1 cellular context compared by ENCODE assay signal in the genomic region with DNA sequence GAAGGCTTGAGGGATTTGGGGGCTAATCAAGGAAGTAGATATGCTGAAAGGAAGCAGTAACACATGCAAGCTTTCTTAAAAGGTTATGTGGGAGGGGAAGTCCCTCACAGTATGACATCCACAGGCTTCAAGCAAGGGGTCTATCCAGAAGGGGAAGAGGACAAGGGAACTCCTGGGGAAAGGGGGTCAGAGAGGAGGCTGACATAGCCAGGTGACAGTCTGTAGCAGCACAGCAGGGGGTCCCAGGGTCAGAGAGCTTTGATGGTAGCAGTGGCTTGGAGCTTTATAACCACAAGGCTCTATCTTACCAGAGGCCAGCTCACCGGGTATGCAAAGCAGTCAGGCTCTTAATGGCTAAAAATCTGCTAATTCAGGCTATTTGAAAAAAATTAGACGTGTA.
A peak's percentile ranks its signal among the peaks of the same experiment; 100 is the strongest.
TF ChIP-seq lines count a peak whose summit lies in the region.

No MANE protein-coding gene starts in this region.

TF ChIP-seq in GM23338, 12 proteins besides CTCF, POLR2A, EP300 and RAD21 (continued from another document):
- TF ChIP-seq, protein P1, sequence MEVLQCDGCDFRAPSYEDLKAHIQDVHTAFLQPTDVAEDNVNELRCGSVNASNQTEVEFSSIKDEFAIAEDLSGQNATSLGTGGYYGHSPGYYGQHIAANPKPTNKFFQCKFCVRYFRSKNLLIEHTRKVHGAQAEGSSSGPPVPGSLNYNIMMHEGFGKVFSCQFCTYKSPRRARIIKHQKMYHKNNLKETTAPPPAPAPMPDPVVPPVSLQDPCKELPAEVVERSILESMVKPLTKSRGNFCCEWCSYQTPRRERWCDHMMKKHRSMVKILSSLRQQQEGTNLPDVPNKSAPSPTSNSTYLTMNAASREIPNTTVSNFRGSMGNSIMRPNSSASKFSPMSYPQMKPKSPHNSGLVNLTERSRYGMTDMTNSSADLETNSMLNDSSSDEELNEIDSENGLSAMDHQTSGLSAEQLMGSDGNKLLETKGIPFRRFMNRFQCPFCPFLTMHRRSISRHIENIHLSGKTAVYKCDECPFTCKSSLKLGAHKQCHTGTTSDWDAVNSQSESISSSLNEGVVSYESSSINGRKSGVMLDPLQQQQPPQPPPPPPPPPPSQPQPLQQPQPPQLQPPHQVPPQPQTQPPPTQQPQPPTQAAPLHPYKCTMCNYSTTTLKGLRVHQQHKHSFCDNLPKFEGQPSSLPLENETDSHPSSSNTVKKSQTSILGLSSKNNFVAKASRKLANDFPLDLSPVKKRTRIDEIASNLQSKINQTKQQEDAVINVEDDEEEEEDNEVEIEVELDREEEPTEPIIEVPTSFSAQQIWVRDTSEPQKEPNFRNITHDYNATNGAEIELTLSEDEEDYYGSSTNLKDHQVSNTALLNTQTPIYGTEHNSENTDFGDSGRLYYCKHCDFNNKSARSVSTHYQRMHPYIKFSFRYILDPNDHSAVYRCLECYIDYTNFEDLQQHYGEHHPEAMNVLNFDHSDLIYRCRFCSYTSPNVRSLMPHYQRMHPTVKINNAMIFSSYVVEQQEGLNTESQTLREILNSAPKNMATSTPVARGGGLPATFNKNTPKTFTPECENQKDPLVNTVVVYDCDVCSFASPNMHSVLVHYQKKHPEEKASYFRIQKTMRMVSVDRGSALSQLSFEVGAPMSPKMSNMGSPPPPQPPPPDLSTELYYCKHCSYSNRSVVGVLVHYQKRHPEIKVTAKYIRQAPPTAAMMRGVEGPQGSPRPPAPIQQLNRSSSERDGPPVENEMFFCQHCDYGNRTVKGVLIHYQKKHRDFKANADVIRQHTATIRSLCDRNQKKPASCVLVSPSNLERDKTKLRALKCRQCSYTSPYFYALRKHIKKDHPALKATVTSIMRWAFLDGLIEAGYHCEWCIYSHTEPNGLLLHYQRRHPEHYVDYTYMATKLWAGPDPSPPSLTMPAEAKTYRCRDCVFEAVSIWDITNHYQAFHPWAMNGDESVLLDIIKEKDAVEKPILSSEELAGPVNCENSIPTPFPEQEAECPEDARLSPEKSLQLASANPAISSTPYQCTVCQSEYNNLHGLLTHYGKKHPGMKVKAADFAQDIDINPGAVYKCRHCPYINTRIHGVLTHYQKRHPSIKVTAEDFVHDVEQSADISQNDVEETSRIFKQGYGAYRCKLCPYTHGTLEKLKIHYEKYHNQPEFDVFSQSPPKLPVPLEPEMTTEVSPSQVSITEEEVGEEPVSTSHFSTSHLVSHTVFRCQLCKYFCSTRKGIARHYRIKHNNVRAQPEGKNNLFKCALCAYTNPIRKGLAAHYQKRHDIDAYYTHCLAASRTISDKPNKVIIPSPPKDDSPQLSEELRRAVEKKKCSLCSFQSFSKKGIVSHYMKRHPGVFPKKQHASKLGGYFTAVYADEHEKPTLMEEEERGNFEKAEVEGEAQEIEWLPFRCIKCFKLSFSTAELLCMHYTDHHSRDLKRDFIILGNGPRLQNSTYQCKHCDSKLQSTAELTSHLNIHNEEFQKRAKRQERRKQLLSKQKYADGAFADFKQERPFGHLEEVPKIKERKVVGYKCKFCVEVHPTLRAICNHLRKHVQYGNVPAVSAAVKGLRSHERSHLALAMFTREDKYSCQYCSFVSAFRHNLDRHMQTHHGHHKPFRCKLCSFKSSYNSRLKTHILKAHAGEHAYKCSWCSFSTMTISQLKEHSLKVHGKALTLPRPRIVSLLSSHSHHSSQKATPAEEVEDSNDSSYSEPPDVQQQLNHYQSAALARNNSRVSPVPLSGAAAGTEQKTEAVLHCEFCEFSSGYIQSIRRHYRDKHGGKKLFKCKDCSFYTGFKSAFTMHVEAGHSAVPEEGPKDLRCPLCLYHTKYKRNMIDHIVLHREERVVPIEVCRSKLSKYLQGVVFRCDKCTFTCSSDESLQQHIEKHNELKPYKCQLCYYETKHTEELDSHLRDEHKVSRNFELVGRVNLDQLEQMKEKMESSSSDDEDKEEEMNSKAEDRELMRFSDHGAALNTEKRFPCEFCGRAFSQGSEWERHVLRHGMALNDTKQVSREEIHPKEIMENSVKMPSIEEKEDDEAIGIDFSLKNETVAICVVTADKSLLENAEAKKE (CRISPR knock-in tag; IDR thresholded peaks at IDR 0.05) = 0 out of 2 replicates have a peak, but pooled peaks have one; percentile 9
